ENCODE assay signal across 13 cellular contexts in genomic region chr5:43304520-43304919, GRCh38. TPM values are rescaled to one million over a fixed set of nuclear protein-coding genes. Genes with fewer than 3 reads are reported as not detected.
DNase-seq lines count a peak whose midpoint lies in the region; ATAC-seq and TF ChIP-seq lines count a peak whose summit lies in the region.
"Had no signal": no experiment of that assay in that cellular context is flagged by ENCODE, and none has a peak within 500 bp of the region (broad histone marks: within the 10 kb centered on the region; RNA-seq: fewer than 3 reads in every experiment).

No MANE protein-coding gene starts in this region.

- H3K36me3 ChIP-seq in Loucy (ENCODE audit: insufficient read depth, low read length) (peaks cover 45% of the 10 kb centered on the region), BE2C (peaks cover 19% of the 10 kb centered on the region)

- no peaks in the 10 kb centered on the region for H3K9me2 ChIP-seq in Loucy (replicated peaks; ENCODE audit: low read depth, low read length)

- no peak overlapping the region for H2AFZ ChIP-seq in Loucy (ENCODE audit: low read length)

- H4K20me1 ChIP-seq in Loucy (ENCODE audit: insufficient read depth, low read length, poor library complexity, severe bottlenecking), result peaks cover 94% of the 10 kb centered on the region

- peaks cover 99% of the 10 kb centered on the region for H3K79me2 ChIP-seq in Loucy (ENCODE audit: insufficient read depth, low read length)

- H3K27me3 ChIP-seq in Loucy (ENCODE audit: insufficient read depth, low read length, poor library complexity, severe bottlenecking) (no peaks in the 10 kb centered on the region), BE2C (no peaks in the 10 kb centered on the region)
- H3K27me3 ChIP-seq: suprapubic skin had no signal

- H3K9ac ChIP-seq in Loucy (ENCODE audit: low read depth, low read length, poor library complexity, severe bottlenecking), result peak overlapping the region; percentile 44

- H3K4me1 ChIP-seq in Loucy (ENCODE audit: insufficient read depth, low read length, poor library complexity, severe bottlenecking), result peaks cover 70% of the 10 kb centered on the region
- H3K4me1 ChIP-seq in BE2C, result peaks cover 35% of the 10 kb centered on the region

- peak; percentile 44 for ATAC-seq in GM19467 (IDR thresholded peaks at IDR 0.05; ENCODE audit: unreplicated experiment)

- peak overlapping the region; percentile 88 for H3K4me3 ChIP-seq in Loucy (ENCODE audit: low read length, poor library complexity, severe bottlenecking)
- no peak overlapping the region for H3K4me3 ChIP-seq in fibroblast of mammary gland (ENCODE audit: control insufficient read depth, low read depth, low read length)
- H3K4me3 ChIP-seq in BE2C (ENCODE audit: low read depth, low read length), result no peak overlapping the region
- H3K4me3 ChIP-seq: HAP-1, suprapubic skin had no signal

- H3F3A ChIP-seq in Loucy (ENCODE audit: low read depth), result peaks cover 13% of the 10 kb centered on the region; the same call in 1 of the 2 replicates

- H3K4me2 ChIP-seq in Loucy (ENCODE audit: low read depth, low read length, poor library complexity, severe bottlenecking), result peak overlapping the region; percentile 98

- H3K9me3 ChIP-seq in Loucy (ENCODE audit: insufficient read depth, low read depth, low read length) (no peaks in the 10 kb centered on the region), BE2C (no peaks in the 10 kb centered on the region)
- H3K9me3 ChIP-seq: HAP-1, suprapubic skin had no signal

- DNase-seq in EH (ENCODE audit: low read depth), result peak; percentile 7
- DNase-seq in fibroblast of mammary gland (ENCODE audit: low read depth), result peak; percentile 58
- DNase-seq in BE2C, result no peak
- no peak for DNase-seq in glomerular visceral epithelial cell (ENCODE audit: extremely low spot score)
- DNase-seq in H4 (ENCODE audit: low spot score), result no peak
- DNase-seq in NCI-H2196 (lab: John Stamatoyannopoulos, UW; ENCODE audit: unreplicated experiment), result no peak
- DNase-seq: activated B cell treated with CpG ODN at 0.5 μM for 24 hours, islet precursor cell, NCI-H1694 had no signal

- TF ChIP-seq CTCF in Loucy (conservative IDR thresholded peaks at IDR 0.05; ENCODE audit: low read length) (no peak), fibroblast of mammary gland (conservative IDR thresholded peaks at IDR 0.05; ENCODE audit: control insufficient read depth, insufficient read depth, low read depth, low read length) (no peak), BE2C (IDR thresholded peaks at IDR 0.05; ENCODE audit: low read depth, low read length) (no peak)

RNA-seq across cellular contexts. Expression of gene HMGCS1, which starts 8.7 kb away (rescaled TPM):
- 31.8 TPM for polyA plus RNA-seq in BE2C (2012; ENCODE audit: insufficient read depth, insufficient read length, low read depth)
- total RNA-seq in H4 (2014; rRNA removed; shearing (Covaris generic)), result 54.3 and 57.0 TPM in 2 replicates

Comparison
In these comparisons a context has a peak if more than half of its experiments do, and no peak if none do; other contexts are left out.
1. DNase-seq: peak in EH (single experiment) and fibroblast of mammary gland (single experiment); none in BE2C (single experiment), glomerular visceral epithelial cell (single experiment), H4 (single experiment) and NCI-H2196 (single experiment).